8 cellular contexts compared by ENCODE assay signal in genomic region chr15:40569139-40569953, GRCh38. TPM values are rescaled to one million over a fixed set of nuclear protein-coding genes. Genes with fewer than 3 reads are reported as not detected.
DNase-seq lines count a peak whose midpoint lies in the region; ATAC-seq lines count a peak whose summit lies in the region.

Gene RPUSD2 (plus strand): TSS chr15:40569299. CDS start chr15:40569338, 39 bp downstream.

- H3K36me3 Mint-ChIP-seq in naive thymus-derived CD4-positive, alpha-beta T cell, result peaks cover 5 to 12% (median 8%) of the 10 kb centered on the region in 5 donors
- H3K36me3 Mint-ChIP-seq in stimulated activated effector memory CD8-positive, alpha-beta T cell treated with anti-CD3 and anti-CD28 coated beads, Interleukin-12 subunit alpha, Interleukin-12 subunit beta, amount 100 ng/mL, for 72 hours, result peaks cover 38% of the 10 kb centered on the region

- H3K4me3 Mint-ChIP-seq in naive thymus-derived CD4-positive, alpha-beta T cell, result peak within 1 kb of the TSS; percentile 88 to 99 (median 96)
- H3K4me3 Mint-ChIP-seq in stimulated activated effector memory CD8-positive, alpha-beta T cell treated with anti-CD3 and anti-CD28 coated beads, Interleukin-12 subunit alpha, Interleukin-12 subunit beta, amount 100 ng/mL, for 72 hours, result peak within 1 kb of the TSS; percentile 92

- peaks cover 31 to 54% (median 40%) of the 10 kb centered on the region in 7 donors for H3K4me1 Mint-ChIP-seq in naive thymus-derived CD4-positive, alpha-beta T cell
- H3K4me1 Mint-ChIP-seq in stimulated activated effector memory CD8-positive, alpha-beta T cell treated with anti-CD3 and anti-CD28 coated beads, Interleukin-12 subunit alpha, Interleukin-12 subunit beta, amount 100 ng/mL, for 72 hours, result peaks cover 30% of the 10 kb centered on the region

- H3K27ac ChIP-seq in naive thymus-derived CD4-positive, alpha-beta T cell (ENCODE audit: low read depth, low read length), result peak within 1 kb of the TSS; percentile 98

- CTCF ChIA-PET in naive thymus-derived CD4-positive, alpha-beta T cell (lab: Charles Lee), result interaction anchor here (0.6 to 1.3 kb wide), 5 partner anchors 11 to 289 kb away, joined by 3 to 7 read pairs (median 3); no protein-coding TSS in a partner anchor

- H3K36me3 ChIP-seq in naive thymus-derived CD4-positive, alpha-beta T cell (ENCODE audit: control insufficient read depth in 2 of 3, insufficient read depth in 3 of 3, low read length in 3 of 3), result peaks cover 0 to 34% (median 4%) of the 10 kb centered on the region in 3 experiments

- intact Hi-C loops in naive thymus-derived CD4-positive, alpha-beta T cell (cut with micrococcal nuclease), result loop anchor here (1.0 to 10.0 kb wide), 11 partner anchors 24 to 1705 kb away; partner anchors contain the start of genes INO80 (in 2 of the 2), RMDN3 (in 2 of the 2), BUB1B (in 1 of the 2) and CHST14 (in 1 of the 2)

- POLR2A ChIA-PET in naive thymus-derived CD4-positive, alpha-beta T cell (lab: Charles Lee), result interaction anchor here (0.7 to 1.8 kb wide), 17 partner anchors 8 to 325 kb away, joined by 3 to 12 read pairs (median 4); partner anchors contain the start of genes KNL1, RAD51 and VPS18

- no peaks in the 10 kb centered on the region for H3K27me3 ChIP-seq in naive thymus-derived CD4-positive, alpha-beta T cell (ENCODE audit: control insufficient read depth in 2 of 2, insufficient read depth in 2 of 2, low read length in 2 of 2)

- peak within 1 kb of the TSS; percentile 95 for H3K4me3 ChIP-seq in naive thymus-derived CD4-positive, alpha-beta T cell (ENCODE audit: low read length)

- DNase-seq in Caki2 (ENCODE audit: low read depth) (peak; percentile 82), LHCN-M2 (ENCODE audit: low read depth) (peak; percentile 89), RPMI8226 (peak; percentile 89), activated T-helper 1 cell treated with Interleukin-2 at 50 U/mL for 16 hours (ENCODE audit: low read depth) (peak; percentile 81), fibroblast of gingiva (ENCODE audit: low read depth) (peak; percentile 82)
- DNase-seq in naive thymus-derived CD4-positive, alpha-beta T cell, result peak; percentile 80 to 94 (median 92)
- DNase-seq in stimulated activated effector memory CD8-positive, alpha-beta T cell treated with anti-CD3 and anti-CD28 coated beads, Interleukin-12 subunit alpha, Interleukin-12 subunit beta, amount 100 ng/mL, for 72 hours (ENCODE audit: low spot score in 2 of 2), result peak; percentile 90 to 96

- in situ Hi-C loops in Caki2 (cut with HindIII; ENCODE audit: low pct_unique_long_range_greater_than_20kb, low sequenced_read_pairs), result no loop called here

- no peaks in the 10 kb centered on the region for H3K9me3 ChIP-seq in naive thymus-derived CD4-positive, alpha-beta T cell (ENCODE audit: control insufficient read depth in 2 of 3, low read length in 3 of 3)

- peaks cover 0 to 8% (median 0%) of the 10 kb centered on the region in 5 donors for H3K27me3 Mint-ChIP-seq in naive thymus-derived CD4-positive, alpha-beta T cell

- peaks cover 18 to 20% of the 10 kb centered on the region in 2 donors for H3K4me1 ChIP-seq in naive thymus-derived CD4-positive, alpha-beta T cell (ENCODE audit: control insufficient read depth in 2 of 2, insufficient read depth in 2 of 2, low read length in 2 of 2)

- no peaks in the 10 kb centered on the region for H3K9me3 Mint-ChIP-seq in naive thymus-derived CD4-positive, alpha-beta T cell
- H3K9me3 Mint-ChIP-seq in stimulated activated effector memory CD8-positive, alpha-beta T cell treated with anti-CD3 and anti-CD28 coated beads, Interleukin-12 subunit alpha, Interleukin-12 subunit beta, amount 100 ng/mL, for 72 hours, result no peaks in the 10 kb centered on the region

- ATAC-seq in GM21529 (IDR thresholded peaks at IDR 0.05; ENCODE audit: unreplicated experiment), result peak; percentile 43
- peak; percentile 78 for ATAC-seq in naive thymus-derived CD4-positive, alpha-beta T cell
- ATAC-seq in stimulated activated effector memory CD8-positive, alpha-beta T cell treated with anti-CD3 and anti-CD28 coated beads, Interleukin-12 subunit alpha, Interleukin-12 subunit beta, amount 100 ng/mL, for 72 hours, result peak; percentile 82

- H3K27ac Mint-ChIP-seq in naive thymus-derived CD4-positive, alpha-beta T cell, result peak within 1 kb of the TSS; percentile 93 to 100 (median 99)
- H3K27ac Mint-ChIP-seq in stimulated activated effector memory CD8-positive, alpha-beta T cell treated with anti-CD3 and anti-CD28 coated beads, Interleukin-12 subunit alpha, Interleukin-12 subunit beta, amount 100 ng/mL, for 72 hours, result peak within 1 kb of the TSS; percentile 95

RNA-seq across cellular contexts. Expression of gene RPUSD2, which starts in this region (rescaled TPM):
- 16.1 and 20.3 TPM in 2 replicates for total RNA-seq in Caki2 (2014; rRNA removed; shearing (Covaris generic); ENCODE audit: low replicate concordance)
- total RNA-seq in LHCN-M2 (2014; rRNA removed), result 11.5 and 12.6 TPM in 2 replicates
- polyA plus RNA-seq in LHCN-M2 (2012), result 7.2 TPM
- 10 to 100 TPM; 10.6 to 19.0 (median 15.5) TPM for total RNA-seq in naive thymus-derived CD4-positive, alpha-beta T cell
- polyA plus RNA-seq in naive thymus-derived CD4-positive, alpha-beta T cell, result 10 to 100 TPM; 19.3 to 25.9 TPM

Comparison
In these comparisons a context has a peak if more than half of its experiments do, and no peak if none do; other contexts are left out.
1. Peak in every context shown above with its lines: DNase-seq, ATAC-seq, H3K4me3 ChIP-seq and H3K27ac ChIP-seq.